ENCODE assay signal across 19 cellular contexts in the genomic region with DNA sequence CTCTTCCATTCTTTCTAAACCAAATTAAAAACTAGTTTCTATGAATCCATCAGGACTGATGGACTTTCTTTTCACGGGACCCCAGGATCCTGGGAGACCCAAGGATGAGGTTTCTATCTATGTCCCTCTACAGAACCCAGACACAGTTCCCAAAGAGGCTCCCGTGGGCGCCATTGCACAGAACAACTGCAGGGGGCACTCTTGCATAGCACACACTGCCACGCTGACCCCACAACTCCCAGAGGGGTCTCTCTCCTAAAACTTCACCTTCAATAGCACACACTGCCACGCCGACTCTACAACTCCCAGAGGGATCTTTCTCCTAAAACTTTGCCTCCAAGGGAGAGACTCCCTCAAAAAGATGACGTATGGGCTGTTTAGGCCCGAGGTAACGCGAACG. TPM values are rescaled to one million over a fixed set of nuclear protein-coding genes. Genes with fewer than 3 reads are reported as not detected.
DNase-seq lines count a peak whose midpoint lies in the region; ATAC-seq, FAIRE-seq and TF ChIP-seq lines count a peak whose summit lies in the region.
"Had no signal": no experiment of that assay in that cellular context is flagged by ENCODE, and none has a peak within 500 bp of the region (broad histone marks: within the 10 kb centered on the region; RNA-seq: fewer than 3 reads in every experiment).

No MANE protein-coding gene starts in this region.

- no peak for ATAC-seq in A549
- no peak for ATAC-seq in activated CD4-positive, CD25-positive, alpha-beta regulatory T cell treated with anti-CD3 and anti-CD28 coated beads, Interleukin-2, amount 50 U/mL, for 24 hours
- ATAC-seq in HG03354 (IDR thresholded peaks at IDR 0.05; ENCODE audit: poor library complexity, severe bottlenecking, unreplicated experiment) = no peak

- H3K9me3 ChIP-seq in A549 = no peaks in the 10 kb centered on the region
- H3K9me3 ChIP-seq in OCI-LY7 (ENCODE audit: low read length) = no peaks in the 10 kb centered on the region

- H4K20me1 ChIP-seq in OCI-LY7 (ENCODE audit: insufficient read depth, low read length) = 0 out of 2 replicates have a peak, but pooled peaks cover 5% of the 10 kb centered on the region

- no peaks in the 10 kb centered on the region for H3K4me1 ChIP-seq in A549
- peaks cover 3% of the 10 kb centered on the region for H3K4me1 ChIP-seq in OCI-LY7 (ENCODE audit: insufficient read depth, low read length, poor library complexity, severe bottlenecking)

- no peak overlapping the region for H3K4me3 ChIP-seq in A549
- H3K4me3 ChIP-seq in OCI-LY7 (ENCODE audit: low read depth, low read length, poor library complexity, severe bottlenecking) = no peak overlapping the region
- no peak overlapping the region for H3K4me3 ChIP-seq in fibroblast of mammary gland (ENCODE audit: control insufficient read depth, low read depth, low read length)

- H3K4me2 ChIP-seq in A549 = no peak overlapping the region
- H3K4me2 ChIP-seq in OCI-LY7 (ENCODE audit: low read length) = no peak overlapping the region

- no peak for TF ChIP-seq POLR2A in A549 (IDR thresholded peaks at IDR 0.05; ENCODE audit: low read length)

- CTCF ChIA-PET in A549 (lab: Yijun Ruan, JAX) = interaction anchor here (3.0 to 6.0 kb wide), 2 partner anchors 16 to 48 kb away, joined by 10 to 60 read pairs; no protein-coding TSS in a partner anchor
- CTCF ChIA-PET in OCI-LY7 (lab: Charles Lee; ENCODE audit: unreplicated experiment) = no interaction called here

- H3K27ac ChIP-seq in A549 (no peak overlapping the region), OCI-LY7 (ENCODE audit: low read depth, low read length, poor library complexity, severe bottlenecking) (no peak overlapping the region)

- DNase-seq in A549 (ENCODE audit: low read depth in 1 of 2, low spot score in 1 of 2) (no peak), OCI-LY7 (ENCODE audit: low spot score) (no peak), fibroblast of mammary gland (ENCODE audit: low read depth) (no peak), NCI-H82 treated with DMSO at 0.1 percent for 48 hours (lab: John Stamatoyannopoulos, UW; ENCODE audit: unreplicated experiment) (no peak)
- no peak for DNase-seq in central memory CD4-positive, alpha-beta T cell
- DNase-seq: activated CD4-positive, CD25-positive, alpha-beta regulatory T cell; activated CD8-positive, alpha-beta memory T cell treated with anti-CD3 and anti-CD28 coated beads, Interleukin-2, amount 50 U/mL, for 48 hours; DMS153; kidney; midbrain; NCI-H1436; NCI-H446 treated with DMSO at 0.1 percent for 48 hours; occipital lobe; OCI-M1; SW 1271 had no signal

- H2AFZ ChIP-seq in OCI-LY7 (ENCODE audit: low read length) = no peak overlapping the region

- peak in 1 of 2 experiments; percentile 46; a peak in 2 of 5 replicates for TF ChIP-seq RAD21 in A549 (conservative IDR thresholded peaks at IDR 0.05 in 1 of 2, IDR thresholded peaks at IDR 0.05 in 1 of 2)

- POLR2A ChIA-PET in A549 (lab: Yijun Ruan, JAX) = no interaction called here
- POLR2A ChIA-PET in OCI-LY7 (lab: Charles Lee) = no interaction called here

- 78% methylated on average over 11 of the region's 11 CpGs for WGBS in A549 (ENCODE audit: missing lambda C conversion rate)

- BruUV-seq in OCI-LY7 (replicated peaks; lab: Mats Ljungman, UMichigan) = no TSS peak

- TF ChIP-seq EP300 in A549 (IDR thresholded peaks at IDR 0.05) = no peak

- TF ChIP-seq CTCF in A549 (IDR thresholded peaks at IDR 0.05) (peak; percentile 26; the same call in 2 of the 3 replicates), GM12873 (IDR thresholded peaks at IDR 0.05; ENCODE audit: insufficient read depth, low read depth, low read length, missing control alignments) (peak; percentile 56), OCI-LY7 (conservative IDR thresholded peaks at IDR 0.05; ENCODE audit: low read length) (peak; percentile 76), fibroblast of mammary gland (conservative IDR thresholded peaks at IDR 0.05; ENCODE audit: control insufficient read depth, insufficient read depth, low read depth, low read length) (peak; percentile 16)

- peaks cover 66% of the 10 kb centered on the region for H3K79me2 ChIP-seq in OCI-LY7 (ENCODE audit: insufficient read depth, low read depth, low read length)

- intact Hi-C loops in OCI-LY7 (cut with micrococcal nuclease; ENCODE audit: unreplicated experiment) = no loop called here

- no peak for FAIRE-seq in A549 (lab: Jason Lieb, UNC)
- FAIRE-seq: endothelial cell of umbilical vein, kidney had no signal

- H3K9me2 ChIP-seq in OCI-LY7 (ENCODE audit: insufficient read depth, low read length) = no peaks in the 10 kb centered on the region

- H3K36me3 ChIP-seq in OCI-LY7 (ENCODE audit: insufficient read depth, low read length) = peaks cover 23% of the 10 kb centered on the region

TF ChIP-seq in A549, 52 proteins besides CTCF, POLR2A, EP300 and RAD21:
- TF ChIP-seq NR3C1 (IDR thresholded peaks at IDR 0.05) = no peak
- TF ChIP-seq JUNB (IDR thresholded peaks at IDR 0.05) = no peak
- TF ChIP-seq KDM5A (IDR thresholded peaks at IDR 0.05) = no peak
- TF ChIP-seq HOXA7 (CRISPR knock-in tag; IDR thresholded peaks at IDR 0.05) = no peak
- TF ChIP-seq, protein P1, sequence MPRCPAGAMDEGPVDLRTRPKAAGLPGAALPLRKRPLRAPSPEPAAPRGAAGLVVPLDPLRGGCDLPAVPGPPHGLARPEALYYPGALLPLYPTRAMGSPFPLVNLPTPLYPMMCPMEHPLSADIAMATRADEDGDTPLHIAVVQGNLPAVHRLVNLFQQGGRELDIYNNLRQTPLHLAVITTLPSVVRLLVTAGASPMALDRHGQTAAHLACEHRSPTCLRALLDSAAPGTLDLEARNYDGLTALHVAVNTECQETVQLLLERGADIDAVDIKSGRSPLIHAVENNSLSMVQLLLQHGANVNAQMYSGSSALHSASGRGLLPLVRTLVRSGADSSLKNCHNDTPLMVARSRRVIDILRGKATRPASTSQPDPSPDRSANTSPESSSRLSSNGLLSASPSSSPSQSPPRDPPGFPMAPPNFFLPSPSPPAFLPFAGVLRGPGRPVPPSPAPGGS (IDR thresholded peaks at IDR 0.05) = no peak
- no peak for TF ChIP-seq TP53 (CRISPR knock-in tag; IDR thresholded peaks at IDR 0.05)
- no peak for TF ChIP-seq MYC (IDR thresholded peaks at IDR 0.05; ENCODE audit: borderline replicate concordance, low read length)
- TF ChIP-seq RNF2 (IDR thresholded peaks at IDR 0.05; ENCODE audit: borderline replicate concordance, low read depth) = no peak
- no peak for TF ChIP-seq ZFP36 (IDR thresholded peaks at IDR 0.05; ENCODE audit: borderline replicate concordance, partially characterized antibody)
- no peak for TF ChIP-seq HDAC2 (IDR thresholded peaks at IDR 0.05)

RNA-seq across cellular contexts. Expression of a gene that starts 9.0 kb away (rescaled TPM):
- 62.5 and 70.9 TPM in 2 replicates for polyA plus RNA-seq in A549 (2011; rRNA removed)
- polyA plus RNA-seq in A549 (2012; cell fraction: cytosol; rRNA removed) = 128 and 131 TPM in 2 replicates
- 168 and 237 TPM in 2 replicates for polyA plus RNA-seq in A549 (2012; cell fraction: nucleus; rRNA removed)
- polyA plus RNA-seq in A549 (2017; fragmentation: RNase III; extraction: RNeasy Plus Mini Kit Qiagen cat#74134 plus additional on column Dnase treatment) = 68.8 to 78.0 TPM (median 73.8 TPM) in 3 replicates
- 103 and 133 TPM in 2 replicates for polyA minus RNA-seq in A549 (2011; rRNA and poly(A)+ RNA removed)
- 153 and 164 TPM in 2 replicates for total RNA-seq in OCI-LY7 (2014; rRNA removed; shearing (Covaris generic))
- total RNA-seq in OCI-LY7 (2022) = 181 and 199 TPM in 2 replicates

Comparison
In these comparisons a context has a peak if more than half of its experiments do, and no peak if none do; other contexts are left out.
1. CTCF ChIP-seq: peak in every context shown above with its lines; median percentile 76 in OCI-LY7; 56 in GM12873; 26 in A549; 16 in fibroblast of mammary gland.